8 cellular contexts compared by ENCODE assay signal in genomic region chr4:673349-674091, GRCh38. TPM values are rescaled to one million over a fixed set of nuclear protein-coding genes. Genes with fewer than 3 reads are reported as not detected.
DNase-seq lines count a peak whose midpoint lies in the region; ATAC-seq and TF ChIP-seq lines count a peak whose summit lies in the region.

No MANE protein-coding gene starts in this region.

- CTCF ChIA-PET in Panc1 (lab: Charles Lee) = interaction anchor here (0.9 kb wide), 1 partner anchor 8 kb away, joined by 5 read pairs; no protein-coding TSS in a partner anchor

- H3K36me3 ChIP-seq in Panc1 (ENCODE audit: control insufficient read depth, insufficient read depth, low read length) (peaks cover 10% of the 10 kb centered on the region), endocrine pancreas (ENCODE audit: control insufficient read depth, insufficient read depth, low read length) (peaks cover 8% of the 10 kb centered on the region)

- TF ChIP-seq CTCF in GM12865 (IDR thresholded peaks at IDR 0.05; ENCODE audit: insufficient read depth, low read depth, low read length, missing control alignments) (no peak), Panc1 (IDR thresholded peaks at IDR 0.05) (no peak)

- intact Hi-C loops in Panc1 (cut with micrococcal nuclease; ENCODE audit: unreplicated experiment) (no loop called here), posterior vena cava (cut with DNase I) (no loop called here)

- ATAC-seq in Panc1 = peak; percentile 45
- ATAC-seq in HG03521 (IDR thresholded peaks at IDR 0.05; ENCODE audit: unreplicated experiment) = no peak

- H3K4me3 ChIP-seq in GM12865 (ENCODE audit: low read depth, low read length) = peak overlapping the region; percentile 72
- peak overlapping the region; percentile 80 to 84 for H3K4me3 ChIP-seq in Panc1 (ENCODE audit: low read depth in 2 of 2, low read length in 2 of 2)
- H3K4me3 ChIP-seq in endocrine pancreas (ENCODE audit: control insufficient read depth, insufficient read depth, low read length) = no peak overlapping the region

- H3K27me3 ChIP-seq in Panc1 (ENCODE audit: control insufficient read depth, insufficient read depth, low read length) (no peaks in the 10 kb centered on the region), endocrine pancreas (ENCODE audit: control insufficient read depth, insufficient read depth, low read length) (no peaks in the 10 kb centered on the region)

- H3K27ac ChIP-seq in Panc1 (ENCODE audit: low read length) = peak overlapping the region; percentile 87

- in situ Hi-C loops in Panc1 (cut with HindIII; ENCODE audit: low pct_unique_long_range_greater_than_20kb, low sequenced_read_pairs) = no loop called here

- H3K9me3 ChIP-seq in Panc1 (ENCODE audit: control insufficient read depth, insufficient read depth, low read depth, low read length) (no peaks in the 10 kb centered on the region), endocrine pancreas (ENCODE audit: control insufficient read depth, low read length) (no peaks in the 10 kb centered on the region)

- H3K9ac ChIP-seq in endocrine pancreas (ENCODE audit: control insufficient read depth, insufficient read depth, low read length) = peak overlapping the region; percentile 27

- BruUV-seq in Panc1 (replicated peaks; lab: Mats Ljungman, UMichigan) = no TSS peak

- DNase-seq in GM12865 (ENCODE audit: low read depth) (no peak), Panc1 (ENCODE audit: low read depth, low spot score) (no peak), myocyte (ENCODE audit: low read depth) (peak; percentile 40), kidney glomerular epithelial cell (lab: John Stamatoyannopoulos, UW) (no peak), posterior vena cava (ENCODE audit: low spot score) (no peak), amniotic stem cell (lab: John Stamatoyannopoulos, UW) (no peak)

- H3K4me1 ChIP-seq in Panc1 (ENCODE audit: control insufficient read depth, insufficient read depth, low read length) (peaks cover 8% of the 10 kb centered on the region), endocrine pancreas (ENCODE audit: control insufficient read depth, insufficient read depth, low read length) (no peaks in the 10 kb centered on the region)

- POLR2A ChIA-PET in Panc1 (lab: Charles Lee) = interaction anchor here (0.6 kb wide), 1 partner anchor 52 kb away, joined by 3 read pairs; no protein-coding TSS in a partner anchor

RNA-seq across cellular contexts. Expression of gene ATP5ME, which starts 0.6 kb away (rescaled TPM):
- total RNA-seq in Panc1 (2021; ENCODE audit: unreplicated experiment) = 257 TPM
- 535 TPM for polyA plus RNA-seq in Panc1 (2012; ENCODE audit: insufficient read length)
- 69.9 and 197 TPM in 2 replicates for total RNA-seq in myocyte
- polyA plus RNA-seq in myocyte (2012) = 842 TPM
- 100 to 1,000 TPM; 180 to 237 TPM for total RNA-seq in posterior vena cava

RNA-seq across cellular contexts. Expression of gene MYL5, which starts 0.8 kb away (rescaled TPM):
- total RNA-seq in Panc1 (2021; ENCODE audit: unreplicated experiment) = 12.0 TPM
- 14.5 TPM for polyA plus RNA-seq in Panc1 (2012; ENCODE audit: insufficient read length)
- 510 and 575 TPM in 2 replicates for total RNA-seq in myocyte
- 90.4 TPM for polyA plus RNA-seq in myocyte (2012)
- 10 to 100 TPM in 1 of 2 donors, 1 to 10 TPM in 1; 7.9 to 12.4 TPM for total RNA-seq in posterior vena cava

RNA-seq across cellular contexts. Expression of gene SLC49A3, which starts 15.4 kb away (rescaled TPM):
- 0.62 TPM for total RNA-seq in Panc1 (2021; ENCODE audit: unreplicated experiment)
- 0.59 TPM for polyA plus RNA-seq in Panc1 (2012; ENCODE audit: insufficient read length)
- 0.10 TPM in 1 of 2 replicates, not detected in the other for total RNA-seq in myocyte
- 0.91 TPM for polyA plus RNA-seq in myocyte (2012)
- total RNA-seq in posterior vena cava = 10 to 100 TPM in 1 of 2 donors, 1 to 10 TPM in 1; 9.3 to 10.4 TPM

RNA-seq across cellular contexts. Expression of gene PCGF3, which starts 32.1 kb away (rescaled TPM):
- total RNA-seq in Panc1 (2021; ENCODE audit: unreplicated experiment) (44.6 TPM), myocyte (79.0 and 93.6 TPM in 2 replicates), posterior vena cava (10 to 100 TPM; 25.6 to 35.8 TPM)
- 65.6 TPM for polyA plus RNA-seq in Panc1 (2012; ENCODE audit: insufficient read length)
- polyA plus RNA-seq in myocyte (2012) = 57.5 TPM

RNA-seq across cellular contexts. Expression of gene PDE6B, which starts 48.1 kb away (rescaled TPM):
- total RNA-seq in Panc1 (2021; ENCODE audit: unreplicated experiment) = 6.5 TPM
- polyA plus RNA-seq in Panc1 (2012; ENCODE audit: insufficient read length) = 16.7 TPM
- total RNA-seq in myocyte = 0.27 and 2.1 TPM in 2 replicates
- polyA plus RNA-seq in myocyte (2012) = 0.26 TPM
- total RNA-seq in posterior vena cava = 1 to 10 TPM; 1.4 to 3.7 TPM

Comparison
In these comparisons a context has a peak if more than half of its experiments do, and no peak if none do; other contexts are left out.
1. RNA of gene MYL5, which starts 0.8 kb away (total RNA-seq): 510 to 575 TPM in myocyte; 7.9 to 12.4 TPM in posterior vena cava and 12.0 TPM in Panc1 (single experiment); every median in the first group is over 10 times any median in the second.